In genomic region chr20:4189375-4189774, GRCh38 we compare ENCODE assay signal across 24 cellular contexts. TPM values are rescaled to one million over a fixed set of nuclear protein-coding genes. Genes with fewer than 3 reads are reported as not detected.
"Had no signal": no experiment of that assay in that cellular context is flagged by ENCODE, and none has a peak within 500 bp of the region (broad histone marks: within the 10 kb centered on the region; RNA-seq: fewer than 3 reads in every experiment).

No MANE protein-coding gene starts in this region.

- H3K36me3 ChIP-seq: colonic mucosa, left lung, lower lobe of right lung had no signal

- FAIRE-seq: endothelial cell of umbilical vein, frontal cortex, islet of Langerhans, keratinocyte had no signal

- H3K4me3 ChIP-seq: colonic mucosa, dorsolateral prefrontal cortex, esophagus muscularis mucosa, gastroesophageal sphincter, heart right ventricle, left lung, lower lobe of right lung, mucosa of descending colon had no signal

- DNase-seq: colonic mucosa; dermis blood vessel endothelial cell; dorsolateral prefrontal cortex; effector CD4-positive, alpha-beta T cell; effector memory CD4-positive, alpha-beta T cell; foreskin keratinocyte; heart right ventricle; hippocampal formation; left cardiac atrium; left lung; left ventricle myocardium superior; lower lobe of right lung; mesenchymal stem cell; mucosa of descending colon had no signal

- H3K4me1 ChIP-seq: colonic mucosa, esophagus muscularis mucosa, foreskin keratinocyte, gastroesophageal sphincter, heart right ventricle, left lung, lower lobe of right lung had no signal

- H3K27me3 ChIP-seq: colonic mucosa, dorsolateral prefrontal cortex, esophagus muscularis mucosa, foreskin keratinocyte, gastroesophageal sphincter, heart right ventricle, left lung had no signal

- H3K27ac ChIP-seq: colonic mucosa, dorsolateral prefrontal cortex, esophagus muscularis mucosa, foreskin keratinocyte, gastroesophageal sphincter, heart right ventricle, left lung, lower lobe of right lung had no signal

- H3K9me3 ChIP-seq: colonic mucosa, esophagus muscularis mucosa, gastroesophageal sphincter, heart right ventricle, left lung, lower lobe of right lung, mucosa of descending colon had no signal

- ATAC-seq: foreskin keratinocyte, gastroesophageal sphincter, heart right ventricle, left cardiac atrium, left lung, left ventricle myocardium superior, lower lobe of right lung, mucosa of descending colon had no signal

RNA-seq across cellular contexts. Expression of gene ADRA1D, which starts 59.7 kb away (rescaled TPM):
- total RNA-seq: chondrocyte, dermis blood vessel endothelial cell, foreskin keratinocyte, lung microvascular endothelial cell, mesothelial cell of epicardium, myocyte had no signal
- polyA plus RNA-seq: keratinocyte had no signal
